In the genomic region with DNA sequence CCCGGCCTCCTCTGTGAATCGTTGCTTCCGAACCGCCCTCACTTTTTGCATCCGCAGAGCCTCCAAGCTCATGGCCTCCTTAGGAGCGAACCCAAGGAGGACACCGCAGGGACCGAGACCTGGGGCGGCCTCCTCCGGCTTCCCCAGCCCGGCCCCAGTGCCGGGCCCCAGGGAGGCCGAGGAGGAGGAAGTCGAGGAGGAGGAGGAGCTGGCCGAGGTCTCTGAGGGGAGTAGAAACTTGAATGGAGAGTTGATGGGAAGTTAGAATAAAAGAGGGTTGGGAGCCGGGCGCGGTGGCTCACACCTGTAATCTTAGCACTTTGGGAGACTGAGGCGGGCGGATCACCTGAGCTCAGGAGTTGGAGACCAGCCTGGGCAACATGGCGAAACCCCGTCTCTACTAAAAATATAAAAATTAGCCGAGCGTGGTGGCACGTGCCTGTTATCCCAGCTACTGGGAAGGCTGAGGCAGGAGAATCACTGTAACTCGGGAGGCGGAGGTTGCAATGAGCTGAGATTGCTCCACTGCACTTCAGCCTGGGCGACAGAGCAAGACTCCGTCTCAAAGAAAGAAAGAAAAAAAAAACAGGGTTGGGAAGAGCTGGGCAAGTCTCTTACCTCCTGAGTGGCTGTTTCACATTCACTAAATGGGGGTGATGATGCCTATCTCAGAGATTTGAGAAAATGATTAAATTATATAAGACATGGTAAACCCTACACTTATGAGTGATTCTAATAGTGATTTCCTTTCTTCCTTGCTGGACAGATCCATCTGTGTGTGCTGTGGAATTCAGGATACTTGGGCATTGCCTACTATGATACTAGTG, we compare ENCODE assay signal across 6 cellular contexts. TPM values are rescaled to one million over a fixed set of nuclear protein-coding genes. Genes with fewer than 3 reads are reported as not detected.
DNase-seq lines count a peak whose midpoint lies in the region; ATAC-seq and TF ChIP-seq lines count a peak whose summit lies in the region.

No MANE protein-coding gene starts in this region.

- H3K79me1 ChIP-seq in neuronal stem cell (ENCODE audit: low read depth, low read length): peaks cover 3% of the 10 kb centered on the region

- peak overlapping the region; percentile 94 for H2BK5ac ChIP-seq in neuronal stem cell (ENCODE audit: low read length)

- H4K8ac ChIP-seq in neuronal stem cell (ENCODE audit: low read depth, low read length): peak overlapping the region; percentile 84

- peak overlapping the region; percentile 89 to 94 for H3K4me3 ChIP-seq in cardiac fibroblast (replicated peaks in 1 of 2; ENCODE audit: low read depth in 2 of 2, low read length in 2 of 2)
- peak overlapping the region; percentile 71 to 85 for H3K4me3 ChIP-seq in neuronal stem cell (ENCODE audit: low read length in 2 of 2)

- H3K27ac Mint-ChIP-seq in activated CD4-positive, alpha-beta T cell treated with anti-CD3 and anti-CD28 coated beads for 36 hours: peak overlapping the region; percentile 86

- peak overlapping the region; percentile 84 for H3K9ac ChIP-seq in neuronal stem cell (ENCODE audit: low read depth, low read length, poor library complexity)

- WGBS in neuronal stem cell (ENCODE audit: extremely low coverage in 2 of 2, insufficient read length in 2 of 2, insufficient replicate concordance in 1 of 2), 2 donors: no CpG with 5 or more reads among the region's 29 CpGs

- H3K27ac ChIP-seq in neuronal stem cell (replicated peaks; ENCODE audit: low read length): peak overlapping the region; percentile 80

- H2BK15ac ChIP-seq in neuronal stem cell (ENCODE audit: low read length): peak overlapping the region; percentile 74

- H3K27me3 ChIP-seq in neuronal stem cell (ENCODE audit: control insufficient read depth in 3 of 3, insufficient read depth in 3 of 3, low read depth in 1 of 3, low read length in 3 of 3): no peaks in the 10 kb centered on the region

- H2AFZ ChIP-seq in neuronal stem cell (ENCODE audit: low read length): peak overlapping the region; percentile 33

- intact Hi-C loops in activated CD4-positive, alpha-beta T cell treated with anti-CD3 and anti-CD28 coated beads for 36 hours (cut with DNase I, micrococcal nuclease): no loop called here

- CTCF ChIA-PET in activated CD4-positive, alpha-beta T cell treated with anti-CD3 and anti-CD28 coated beads for 36 hours (lab: Charles Lee): interaction anchor here (0.6 to 3.3 kb wide), 12 partner anchors 10 to 212 kb away, joined by 3 to 15 read pairs (median 3); partner anchors contain the start of gene ABHD16A

- no peak for TF ChIP-seq CTCF in cardiac fibroblast (IDR thresholded peaks at IDR 0.05; ENCODE audit: low read depth, low read length)

- no peaks in the 10 kb centered on the region for H3K27me3 Mint-ChIP-seq in activated CD4-positive, alpha-beta T cell treated with anti-CD3 and anti-CD28 coated beads for 36 hours

- peak overlapping the region; percentile 95 for H3K18ac ChIP-seq in neuronal stem cell (ENCODE audit: low read length)

- H3K9me3 Mint-ChIP-seq in activated CD4-positive, alpha-beta T cell treated with anti-CD3 and anti-CD28 coated beads for 36 hours (ENCODE audit: low read depth): no peaks in the 10 kb centered on the region

- POLR2A ChIA-PET in activated CD4-positive, alpha-beta T cell treated with anti-CD3 and anti-CD28 coated beads for 36 hours (lab: Charles Lee): interaction anchor here (0.6 to 1.6 kb wide), 5 partner anchors 29 to 1105 kb away, joined by 3 to 7 read pairs (median 5); partner anchors contain the start of genes CSNK2B, GPANK1 and NEU1

- DNase-seq in activated CD4-positive, alpha-beta T cell treated with anti-CD3 and anti-CD28 coated beads for 36 hours: no peak
- no peak for DNase-seq in activated CD4-positive, alpha-beta T cell treated with anti-CD3 and anti-CD28 coated beads for 4 hours
- DNase-seq in cardiac fibroblast (ENCODE audit: low read depth in 2 of 2) (peak in 1 of 2 donors; percentile 38), neuronal stem cell (ENCODE audit: low spot score) (no peak)
- no peak for DNase-seq in effector CD8-positive, alpha-beta T cell (lab: John Stamatoyannopoulos, UW)

- peaks cover 7 to 47% of the 10 kb centered on the region in 2 donors for H3K36me3 ChIP-seq in neuronal stem cell (replicated peaks in 1 of 2; ENCODE audit: control insufficient read depth in 2 of 2, insufficient read depth in 2 of 2, low read length in 2 of 2)

- H3K23ac ChIP-seq in neuronal stem cell (ENCODE audit: low read depth, low read length, poor library complexity): peak overlapping the region; percentile 94

- peak overlapping the region; percentile 89 for H3K14ac ChIP-seq in neuronal stem cell (ENCODE audit: low read length)

- H3K4me1 ChIP-seq in neuronal stem cell (ENCODE audit: control insufficient read depth in 2 of 2, insufficient read depth in 1 of 2, low read depth in 1 of 2, low read length in 2 of 2): peaks cover 25 to 30% of the 10 kb centered on the region in 2 donors

- H4K91ac ChIP-seq in neuronal stem cell (ENCODE audit: low read depth, low read length, poor library complexity): peak overlapping the region; percentile 92

- H3K4ac ChIP-seq in neuronal stem cell (ENCODE audit: low read length): peak overlapping the region; percentile 80

- peak overlapping the region; percentile 86 for H3K4me3 Mint-ChIP-seq in activated CD4-positive, alpha-beta T cell treated with anti-CD3 and anti-CD28 coated beads for 36 hours

- peaks cover 53% of the 10 kb centered on the region for H3K36me3 Mint-ChIP-seq in activated CD4-positive, alpha-beta T cell treated with anti-CD3 and anti-CD28 coated beads for 36 hours (ENCODE audit: low read depth)

- peaks cover 46% of the 10 kb centered on the region for H3K4me1 Mint-ChIP-seq in activated CD4-positive, alpha-beta T cell treated with anti-CD3 and anti-CD28 coated beads for 36 hours

- no peak for ATAC-seq in activated CD4-positive, alpha-beta T cell treated with anti-CD3 and anti-CD28 coated beads for 36 hours
- ATAC-seq in HG03095 (IDR thresholded peaks at IDR 0.05; ENCODE audit: unreplicated experiment): no peak

- H2AK5ac ChIP-seq in neuronal stem cell (ENCODE audit: low read depth, low read length): peak overlapping the region; percentile 99

- no peaks in the 10 kb centered on the region for H3K9me3 ChIP-seq in neuronal stem cell (replicated peaks in 1 of 2; ENCODE audit: control insufficient read depth in 2 of 2, insufficient read depth in 1 of 2, low read depth in 1 of 2, low read length in 2 of 2)

- peak overlapping the region; percentile 83 for H3K4me2 ChIP-seq in neuronal stem cell (ENCODE audit: insufficient read depth, low read length, poor library complexity, severe bottlenecking)

- peak overlapping the region; percentile 47 for H2BK120ac ChIP-seq in neuronal stem cell (ENCODE audit: low read depth, low read length)

- H2BK12ac ChIP-seq in neuronal stem cell (ENCODE audit: low read length): peak overlapping the region; percentile 14

RNA-seq across cellular contexts. Expression of gene MSH5, which starts 0.8 kb away (rescaled TPM):
- 100 to 1,000 TPM in 1 of 2 experiments, 10 to 100 TPM in 1; 92.1 to 126 TPM for total RNA-seq in activated CD4-positive, alpha-beta T cell treated with anti-CD3 and anti-CD28 coated beads for 36 hours
- 25.1 TPM for polyA plus RNA-seq in neuronal stem cell (2013, experiment 1 of 2)
- 25.6 TPM for polyA plus RNA-seq in neuronal stem cell (2013, experiment 2 of 2)

RNA-seq across cellular contexts. Expression of gene CLIC1, which starts 4.3 kb away (rescaled TPM):
- total RNA-seq in activated CD4-positive, alpha-beta T cell treated with anti-CD3 and anti-CD28 coated beads for 36 hours: 100 to 1,000 TPM; 357 to 438 TPM
- 220 TPM for polyA plus RNA-seq in neuronal stem cell (2013, experiment 1 of 2)
- 216 TPM for polyA plus RNA-seq in neuronal stem cell (2013, experiment 2 of 2)

RNA-seq across cellular contexts. Expression of gene DDAH2, which starts 11.5 kb away (rescaled TPM):
- total RNA-seq in activated CD4-positive, alpha-beta T cell treated with anti-CD3 and anti-CD28 coated beads for 36 hours: 1 to 10 TPM; 4.4 to 5.6 TPM
- 115 TPM for polyA plus RNA-seq in neuronal stem cell (2013, experiment 1 of 2)
- polyA plus RNA-seq in neuronal stem cell (2013, experiment 2 of 2): 115 TPM

RNA-seq across cellular contexts. Expression of gene MPIG6B, which starts 17.4 kb away (rescaled TPM):
- not detected for total RNA-seq in activated CD4-positive, alpha-beta T cell treated with anti-CD3 and anti-CD28 coated beads for 36 hours
- not detected for polyA plus RNA-seq in neuronal stem cell (2013, experiment 1 of 2)
- not detected for polyA plus RNA-seq in neuronal stem cell (2013, experiment 2 of 2)

RNA-seq across cellular contexts. Expression of gene LY6G6C, which starts 19.1 kb away (rescaled TPM):
- not detected for total RNA-seq in activated CD4-positive, alpha-beta T cell treated with anti-CD3 and anti-CD28 coated beads for 36 hours
- polyA plus RNA-seq in neuronal stem cell (2013, experiment 1 of 2): 0.57 TPM
- polyA plus RNA-seq in neuronal stem cell (2013, experiment 2 of 2): 0.66 TPM
